Comparison of ENCODE assay signal across 8 cellular contexts in genomic region chr19:38362076-38362945, GRCh38. TPM values are rescaled to one million over a fixed set of nuclear protein-coding genes. Genes with fewer than 3 reads are reported as not detected.
DNase-seq lines count a peak whose midpoint lies in the region; ATAC-seq and TF ChIP-seq lines count a peak whose summit lies in the region.

No MANE protein-coding gene starts in this region.

- H3K36me3 ChIP-seq in Peyer's patch = no peaks in the 10 kb centered on the region
- no peaks in the 10 kb centered on the region for H3K36me3 ChIP-seq in thoracic aorta

- peak; percentile 74 for ATAC-seq in foreskin keratinocyte
- ATAC-seq in omental fat pad (ENCODE audit: low FRiP score) = peak; percentile 81
- ATAC-seq in thoracic aorta (ENCODE audit: insufficient number of reproducible peaks, low FRiP score, low read depth) = no peak

- peaks cover 31% of the 10 kb centered on the region for H3K27me3 Mint-ChIP-seq in activated T-helper 2 cell treated with anti-CD3 and anti-CD28 coated beads, Interferon-gamma antibody, Interleukin-2, Interleukin-4, amounts not matched to agents 10 μg/mL and 5 μg/mL and 100 μg/mL, durations not matched to agents 14 hours and 24 hours and 36 hours (ENCODE audit: low read depth)

- peak overlapping the region; percentile 88 for H3K4me3 Mint-ChIP-seq in activated T-helper 2 cell treated with anti-CD3 and anti-CD28 coated beads, Interferon-gamma antibody, Interleukin-2, Interleukin-4, amounts not matched to agents 10 μg/mL and 5 μg/mL and 100 μg/mL, durations not matched to agents 14 hours and 24 hours and 36 hours (ENCODE audit: low read depth)

- H3K4me1 ChIP-seq in Peyer's patch (peaks cover 0 to 19% (median 4%) of the 10 kb centered on the region in 4 donors), foreskin keratinocyte (no peaks in the 10 kb centered on the region), thoracic aorta (ENCODE audit: control insufficient read depth in 1 of 2, low read depth in 2 of 2) (peaks cover 8 to 17% of the 10 kb centered on the region in 2 donors)

- H3K27ac ChIP-seq in Peyer's patch (peak overlapping the region in 3 of 4 donors; percentile 22 to 62 (median 58)), foreskin keratinocyte (no peak overlapping the region), thoracic aorta (no peak overlapping the region)

- H3K9me3 Mint-ChIP-seq in activated T-helper 2 cell treated with anti-CD3 and anti-CD28 coated beads, Interferon-gamma antibody, Interleukin-2, Interleukin-4, amounts not matched to agents 10 μg/mL and 5 μg/mL and 100 μg/mL, durations not matched to agents 14 hours and 24 hours and 36 hours = no peaks in the 10 kb centered on the region

- peaks cover 11% of the 10 kb centered on the region for H3K4me1 Mint-ChIP-seq in activated T-helper 2 cell treated with anti-CD3 and anti-CD28 coated beads, Interferon-gamma antibody, Interleukin-2, Interleukin-4, amounts not matched to agents 10 μg/mL and 5 μg/mL and 100 μg/mL, durations not matched to agents 14 hours and 24 hours and 36 hours (ENCODE audit: low read depth)

- H3K27me3 ChIP-seq in Peyer's patch (peaks cover 0 to 3% of the 10 kb centered on the region in 2 donors), foreskin keratinocyte (peaks cover 39% of the 10 kb centered on the region), thoracic aorta (replicated peaks; ENCODE audit: insufficient read depth) (no peaks in the 10 kb centered on the region)

- peak overlapping the region; percentile 32 to 65 (median 63) for H3K4me3 ChIP-seq in Peyer's patch
- peak overlapping the region; percentile 82 for H3K4me3 ChIP-seq in thoracic aorta

- no peaks in the 10 kb centered on the region for H3K36me3 Mint-ChIP-seq in activated T-helper 2 cell treated with anti-CD3 and anti-CD28 coated beads, Interferon-gamma antibody, Interleukin-2, Interleukin-4, amounts not matched to agents 10 μg/mL and 5 μg/mL and 100 μg/mL, durations not matched to agents 14 hours and 24 hours and 36 hours (ENCODE audit: low read depth)

- DNase-seq in ELF-1 (ENCODE audit: low read depth, low spot score) (peak; percentile 89), HPDE6-E6E7 (ENCODE audit: extremely low spot score) (peak; percentile 62), Peyer's patch (peak; percentile 77 to 94 (median 86)), foreskin keratinocyte (peak; percentile 66 to 83), omental fat pad (ENCODE audit: low spot score) (peak; percentile 75), thoracic aorta (ENCODE audit: low spot score) (no peak), GF-D8 (lab: John Stamatoyannopoulos, UW) (no peak)
- DNase-seq in activated T-helper 2 cell treated with anti-CD3 and anti-CD28 coated beads, Interferon-gamma antibody, Interleukin-2, Interleukin-4, amounts not matched to agents 10 μg/mL and 5 μg/mL and 100 μg/mL, durations not matched to agents 14 hours and 24 hours and 36 hours (ENCODE audit: low spot score) = peak; percentile 84

- intact Hi-C loops in activated T-helper 2 cell treated with anti-CD3 and anti-CD28 coated beads, Interferon-gamma antibody, Interleukin-2, Interleukin-4, amounts not matched to agents 10 μg/mL and 5 μg/mL and 100 μg/mL, durations not matched to agents 14 hours and 24 hours and 36 hours (cut with micrococcal nuclease) = loop anchor here (1.0 kb wide), 2 partner anchors 12 to 27 kb away; partner anchors contain the start of genes CATSPERG and PSMD8

- no peak for TF ChIP-seq POLR2A in Peyer's patch (IDR thresholded peaks at IDR 0.05)

- peak overlapping the region; percentile 81 for H3K27ac Mint-ChIP-seq in activated T-helper 2 cell treated with anti-CD3 and anti-CD28 coated beads, Interferon-gamma antibody, Interleukin-2, Interleukin-4, amounts not matched to agents 10 μg/mL and 5 μg/mL and 100 μg/mL, durations not matched to agents 14 hours and 24 hours and 36 hours

- H3K9me3 ChIP-seq in Peyer's patch (no peaks in the 10 kb centered on the region), thoracic aorta (no peaks in the 10 kb centered on the region)

- TF ChIP-seq CTCF in Peyer's patch (IDR thresholded peaks at IDR 0.05) = no peak
- TF ChIP-seq CTCF in foreskin keratinocyte (conservative IDR thresholded peaks at IDR 0.05) = no peak
- TF ChIP-seq CTCF in omental fat pad (IDR thresholded peaks at IDR 0.05) = no peak
- no peak for TF ChIP-seq CTCF in thoracic aorta (IDR thresholded peaks at IDR 0.05)

RNA-seq across cellular contexts. Expression of gene PSMD8, which starts 12.1 kb away (rescaled TPM):
- total RNA-seq in Peyer's patch = 100 to 1,000 TPM; 118 to 211 (median 164) TPM
- total RNA-seq in activated T-helper 2 cell treated with anti-CD3 and anti-CD28 coated beads, Interferon-gamma antibody, Interleukin-2, Interleukin-4, amounts not matched to agents 10 μg/mL and 5 μg/mL and 100 μg/mL, durations not matched to agents 14 hours and 24 hours and 36 hours = 286 and 299 TPM in 2 replicates
- total RNA-seq in foreskin keratinocyte = 247 and 259 TPM in 2 replicates
- 363 and 391 TPM in 2 replicates for polyA plus RNA-seq in foreskin keratinocyte
- total RNA-seq in omental fat pad = 100 to 1,000 TPM; 177 to 505 (median 425) TPM
- total RNA-seq in thoracic aorta = 100 to 1,000 TPM; 173 to 178 TPM

RNA-seq across cellular contexts. Expression of gene GGN, which starts 25.5 kb away (rescaled TPM):
- 10 to 100 TPM in 1 of 4 donors, 1 to 10 TPM in 3; 2.5 to 10.1 (median 6.2) TPM for total RNA-seq in Peyer's patch
- 0.71 TPM in 1 of 2 replicates, not detected in the other for total RNA-seq in activated T-helper 2 cell treated with anti-CD3 and anti-CD28 coated beads, Interferon-gamma antibody, Interleukin-2, Interleukin-4, amounts not matched to agents 10 μg/mL and 5 μg/mL and 100 μg/mL, durations not matched to agents 14 hours and 24 hours and 36 hours
- total RNA-seq in foreskin keratinocyte = 0.42 and 0.58 TPM in 2 replicates
- 0.33 and 0.71 TPM in 2 replicates for polyA plus RNA-seq in foreskin keratinocyte
- total RNA-seq in omental fat pad = not detected
- total RNA-seq in thoracic aorta = 1 to 10 TPM; 1.5 to 6.0 TPM

RNA-seq across cellular contexts. Expression of gene SPRED3, which starts 26.2 kb away (rescaled TPM):
- total RNA-seq in Peyer's patch (1 to 10 TPM in 2 of 4 donors, under 1 TPM in 1, not detected in 1; 0.88 to 5.9 (median 2.4) TPM), foreskin keratinocyte (2.6 and 2.7 TPM in 2 replicates), omental fat pad (under 1 TPM in 3 of 4 donors, not detected in 1; 0.44 to 0.93 (median 0.84) TPM), thoracic aorta (10 to 100 TPM in 1 of 2 donors, 1 to 10 TPM in 1; 4.1 to 16.4 TPM)
- total RNA-seq in activated T-helper 2 cell treated with anti-CD3 and anti-CD28 coated beads, Interferon-gamma antibody, Interleukin-2, Interleukin-4, amounts not matched to agents 10 μg/mL and 5 μg/mL and 100 μg/mL, durations not matched to agents 14 hours and 24 hours and 36 hours = 3.2 TPM in 2 replicates
- polyA plus RNA-seq in foreskin keratinocyte = 2.3 and 2.6 TPM in 2 replicates

RNA-seq across cellular contexts. Expression of gene CATSPERG, which starts 26.7 kb away (rescaled TPM):
- total RNA-seq in Peyer's patch (10 to 100 TPM in 3 of 4 donors, 1 to 10 TPM in 1; 5.0 to 51.0 (median 22.8) TPM), foreskin keratinocyte (0.63 and 1.4 TPM in 2 replicates), omental fat pad (1 to 10 TPM; 2.8 to 6.6 (median 4.3) TPM), thoracic aorta (10 to 100 TPM in 1 of 2 donors, 1 to 10 TPM in 1; 8.7 to 11.9 TPM)
- total RNA-seq in activated T-helper 2 cell treated with anti-CD3 and anti-CD28 coated beads, Interferon-gamma antibody, Interleukin-2, Interleukin-4, amounts not matched to agents 10 μg/mL and 5 μg/mL and 100 μg/mL, durations not matched to agents 14 hours and 24 hours and 36 hours = 4.7 and 4.8 TPM in 2 replicates
- polyA plus RNA-seq in foreskin keratinocyte = 0.64 and 0.71 TPM in 2 replicates

RNA-seq across cellular contexts. Expression of gene FAM98C, which starts 40.6 kb away (rescaled TPM):
- total RNA-seq in Peyer's patch = 10 to 100 TPM; 28.9 to 76.8 (median 48.1) TPM
- total RNA-seq in activated T-helper 2 cell treated with anti-CD3 and anti-CD28 coated beads, Interferon-gamma antibody, Interleukin-2, Interleukin-4, amounts not matched to agents 10 μg/mL and 5 μg/mL and 100 μg/mL, durations not matched to agents 14 hours and 24 hours and 36 hours = 32.7 and 34.5 TPM in 2 replicates
- 10.9 and 13.0 TPM in 2 replicates for total RNA-seq in foreskin keratinocyte
- 15.3 and 15.7 TPM in 2 replicates for polyA plus RNA-seq in foreskin keratinocyte
- total RNA-seq in omental fat pad = 10 to 100 TPM in 3 of 4 donors, 1 to 10 TPM in 1; 7.4 to 22.7 (median 10.6) TPM
- 10 to 100 TPM; 20.0 to 34.0 TPM for total RNA-seq in thoracic aorta

Comparison
In these comparisons a context has a peak if more than half of its experiments do, and no peak if none do; other contexts are left out.
1. DNase-seq: peak in ELF-1 (single experiment), HPDE6-E6E7 (single experiment), Peyer's patch (3 of 3), activated T-helper 2 cell treated with anti-CD3 and anti-CD28 coated beads, Interferon-gamma antibody, Interleukin-2, Interleukin-4, amounts not matched to agents 10 μg/mL and 5 μg/mL and 100 μg/mL, durations not matched to agents 14 hours and 24 hours and 36 hours (single experiment), foreskin keratinocyte (2 of 2) and omental fat pad (single experiment); none in thoracic aorta (single experiment) and GF-D8 (single experiment).
2. H3K27ac ChIP-seq: peak in Peyer's patch (3 of 4); none in foreskin keratinocyte (single experiment) and thoracic aorta (0 of 2).